26 cellular contexts compared by ENCODE assay signal in the genomic region with DNA sequence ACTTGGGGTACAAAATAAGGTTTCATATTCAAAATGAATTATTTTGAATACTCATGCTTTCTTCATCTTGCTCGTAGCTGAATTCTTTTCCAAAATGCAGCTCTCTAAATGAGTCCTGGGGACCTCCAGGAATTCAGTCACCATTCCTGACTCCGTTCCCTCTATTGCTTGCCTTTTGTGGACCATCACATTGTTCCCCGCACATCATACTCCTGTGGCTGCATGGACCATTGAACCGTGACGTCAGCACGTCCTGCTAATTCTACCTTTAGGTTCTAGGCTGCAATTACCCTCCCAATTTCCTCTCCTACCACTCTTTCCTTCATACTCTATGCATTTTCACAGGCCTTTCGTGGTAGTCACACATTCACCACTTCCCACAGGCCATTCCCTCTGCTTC.
"Had no signal": no experiment of that assay in that cellular context is flagged by ENCODE, and none has a peak within 500 bp of the region (broad histone marks: within the 10 kb centered on the region; RNA-seq: fewer than 3 reads in every experiment).

No MANE protein-coding gene starts in this region.

- H3K27me3 ChIP-seq: adrenal gland, ascending aorta, brain microvascular endothelial cell, pancreas, right atrium auricular region, upper lobe of left lung had no signal

- H3K36me3 ChIP-seq: adrenal gland, ascending aorta, brain microvascular endothelial cell, pancreas, right atrium auricular region, thoracic aorta, upper lobe of left lung had no signal

- H3K9me3 ChIP-seq: adrenal gland, ascending aorta, pancreas, psoas muscle, right atrium auricular region, thoracic aorta, upper lobe of left lung had no signal

- H3K4me3 Mint-ChIP-seq: activated CD4-positive, alpha-beta T cell treated with anti-CD3 and anti-CD28 coated beads, Interleukin-2, amount 10 ng/mL, durations not matched to agents 7 days and 5 days; activated CD8-positive, alpha-beta T cell treated with anti-CD3 and anti-CD28 coated beads for 36 hours; activated T-helper 17 cell treated with anti-CD3 and anti-CD28 coated beads, Interleukin-2, amount 50 U/mL, for 72 hours; mesothelial cell of epicardium; naive thymus-derived CD8-positive, alpha-beta T cell; T-helper 17 cell had no signal

- H3K9me3 Mint-ChIP-seq: activated CD4-positive, alpha-beta T cell treated with anti-CD3 and anti-CD28 coated beads, Interleukin-2, amount 10 ng/mL, durations not matched to agents 7 days and 5 days; activated CD8-positive, alpha-beta T cell treated with anti-CD3 and anti-CD28 coated beads for 36 hours; activated T-helper 17 cell treated with anti-CD3 and anti-CD28 coated beads, Interleukin-2, amount 50 U/mL, for 72 hours; mesothelial cell of epicardium had no signal

- H3K27me3 Mint-ChIP-seq: activated CD4-positive, alpha-beta T cell treated with anti-CD3 and anti-CD28 coated beads, Interleukin-2, amount 10 ng/mL, durations not matched to agents 7 days and 5 days; activated CD8-positive, alpha-beta T cell treated with anti-CD3 and anti-CD28 coated beads for 36 hours; naive thymus-derived CD8-positive, alpha-beta T cell; T-helper 17 cell had no signal

- ATAC-seq: activated CD4-positive, CD25-positive, alpha-beta regulatory T cell treated with anti-CD3 and anti-CD28 coated beads, Interleukin-2, amount 50 U/mL, for 24 hours; activated CD8-positive, alpha-beta T cell treated with anti-CD3 and anti-CD28 coated beads for 36 hours; activated naive CD4-positive, alpha-beta T cell treated with anti-CD3 and anti-CD28 coated beads, Interleukin-2, amount 50 U/mL, for 72 hours; activated T-helper 17 cell treated with anti-CD3 and anti-CD28 coated beads, Interleukin-2, amount 50 U/mL, for 72 hours; left ventricle myocardium superior; naive thymus-derived CD8-positive, alpha-beta T cell; pancreas; psoas muscle; T-helper 17 cell had no signal

- FAIRE-seq: pancreas had no signal

- H3K27ac ChIP-seq: adrenal gland, ascending aorta, brain microvascular endothelial cell, pancreas, psoas muscle, right atrium auricular region, thoracic aorta, upper lobe of left lung had no signal

- H3K27ac Mint-ChIP-seq: activated CD4-positive, alpha-beta T cell treated with anti-CD3 and anti-CD28 coated beads, Interleukin-2, amount 10 ng/mL, durations not matched to agents 7 days and 5 days; activated CD8-positive, alpha-beta T cell treated with anti-CD3 and anti-CD28 coated beads for 36 hours; activated naive CD4-positive, alpha-beta T cell treated with anti-CD3 and anti-CD28 coated beads, Interleukin-2, amount 50 U/mL, for 72 hours; activated T-helper 17 cell treated with anti-CD3 and anti-CD28 coated beads, Interleukin-2, amount 50 U/mL, for 72 hours; mesothelial cell of epicardium; naive thymus-derived CD8-positive, alpha-beta T cell; T-helper 17 cell had no signal

- DNase-seq: activated CD4-positive, alpha-beta T cell treated with anti-CD3 and anti-CD28 coated beads, Interleukin-2, amount 10 ng/mL, durations not matched to agents 7 days and 5 days; activated CD8-positive, alpha-beta T cell treated with anti-CD3 and anti-CD28 coated beads for 36 hours; activated T-cell treated with anti-CD3 and anti-CD28 coated beads, Interleukin-2, amount 50 U/mL, for 1 hour; adrenal gland; brain microvascular endothelial cell; caudate nucleus; dermis blood vessel endothelial cell; effector CD8-positive, alpha-beta T cell; erythroblast; foreskin fibroblast; left ventricle myocardium superior; mammary epithelial cell; naive thymus-derived CD8-positive, alpha-beta T cell; pancreas; psoas muscle; stimulated activated CD4-positive, alpha-beta T cell treated with anti-CD3 and anti-CD28 coated beads, Interleukin-4, amount 100 ng/mL, for 24 hours; stimulated activated naive CD4-positive, alpha-beta T cell treated with Interleukin-2 at 50 U/mL for 16 hours; T-helper 17 cell; upper lobe of left lung had no signal

- H3K4me1 ChIP-seq: adrenal gland, psoas muscle, upper lobe of left lung had no signal

- H3K4me1 Mint-ChIP-seq: activated CD4-positive, alpha-beta T cell treated with anti-CD3 and anti-CD28 coated beads, Interleukin-2, amount 10 ng/mL, durations not matched to agents 7 days and 5 days; activated T-helper 17 cell treated with anti-CD3 and anti-CD28 coated beads, Interleukin-2, amount 50 U/mL, for 72 hours; naive thymus-derived CD8-positive, alpha-beta T cell; T-helper 17 cell had no signal

- H3K4me3 ChIP-seq: adrenal gland, ascending aorta, pancreas, psoas muscle, right atrium auricular region, thoracic aorta, upper lobe of left lung had no signal

- H3K36me3 Mint-ChIP-seq: activated naive CD4-positive, alpha-beta T cell treated with anti-CD3 and anti-CD28 coated beads, Interleukin-2, amount 50 U/mL, for 72 hours; mesothelial cell of epicardium; naive thymus-derived CD8-positive, alpha-beta T cell had no signal
